13 cellular contexts compared by ENCODE assay signal in genomic region chr14:59150990-59151389, GRCh38. TPM values are rescaled to one million over a fixed set of nuclear protein-coding genes. Genes with fewer than 3 reads are reported as not detected.
DNase-seq lines count a peak whose midpoint lies in the region; ATAC-seq and TF ChIP-seq lines count a peak whose summit lies in the region.
"Had no signal": no experiment of that assay in that cellular context is flagged by ENCODE, and none has a peak within 500 bp of the region (broad histone marks: within the 10 kb centered on the region; RNA-seq: fewer than 3 reads in every experiment).

No MANE protein-coding gene starts in this region.

- no peak overlapping the region for H3K27ac ChIP-seq in endodermal cell (ENCODE audit: low read depth, low read length)

- H3K9me3 Mint-ChIP-seq in endodermal cell: no peaks in the 10 kb centered on the region
- H3K9me3 Mint-ChIP-seq: CD4-positive, alpha-beta T cell had no signal

- peaks cover 3% of the 10 kb centered on the region for H3K4me1 ChIP-seq in endodermal cell (ENCODE audit: control insufficient read depth, insufficient read depth, low read length)

- H3K4me3 Mint-ChIP-seq in endodermal cell: no peak overlapping the region
- H3K4me3 Mint-ChIP-seq: activated naive CD8-positive, alpha-beta T cell; CD4-positive, alpha-beta T cell had no signal

- 95 to 100% methylated on average over 2 of the region's 2 CpGs for WGBS in endodermal cell (ENCODE audit: insufficient coverage in 1 of 2, insufficient read length in 1 of 2), 2 experiments

- peaks cover 8% of the 10 kb centered on the region for H3K4me1 Mint-ChIP-seq in endodermal cell

- no peaks in the 10 kb centered on the region for H3K9me3 ChIP-seq in endodermal cell (ENCODE audit: control insufficient read depth, low read length)

- no peak overlapping the region for H3K9ac ChIP-seq in endodermal cell (ENCODE audit: extremely low read depth, low read length, poor library complexity, severe bottlenecking)

- no peak overlapping the region for H3K27ac Mint-ChIP-seq in endodermal cell
- H3K27ac Mint-ChIP-seq: activated naive CD8-positive, alpha-beta T cell; CD4-positive, alpha-beta T cell had no signal

- DNase-seq in germinal center (ENCODE audit: low spot score): peak; percentile 33
- no peak for DNase-seq in NCI-H1694 treated with DMSO at 0.1 percent for 48 hours (lab: John Stamatoyannopoulos, UW)
- no peak for DNase-seq in stimulated activated CD4-positive, alpha-beta T cell treated with anti-CD3 and anti-CD28 coated beads, Interleukin-4, amount 100 ng/mL, for 1 hour
- DNase-seq in endodermal cell: no peak
- DNase-seq: CD4-positive, alpha-beta T cell; effector memory CD4-positive, alpha-beta T cell; IMR-90; occipital lobe had no signal

- H3K27me3 ChIP-seq in endodermal cell (ENCODE audit: control insufficient read depth, insufficient read depth, low read length, poor library complexity, severe bottlenecking): no peaks in the 10 kb centered on the region

- H3K4me3 ChIP-seq in endodermal cell (ENCODE audit: low read length): no peak overlapping the region

- H3K27me3 Mint-ChIP-seq in endodermal cell (ENCODE audit: insufficient read depth): no peaks in the 10 kb centered on the region
- H3K27me3 Mint-ChIP-seq: activated naive CD8-positive, alpha-beta T cell; CD4-positive, alpha-beta T cell had no signal

- ATAC-seq in GM18498 (IDR thresholded peaks at IDR 0.05; ENCODE audit: unreplicated experiment) (peak; percentile 82), GM21423 (IDR thresholded peaks at IDR 0.05; ENCODE audit: unreplicated experiment) (peak; percentile 75), HG03175 (IDR thresholded peaks at IDR 0.05; ENCODE audit: unreplicated experiment) (peak; percentile 90), GM18873 (IDR thresholded peaks at IDR 0.05; ENCODE audit: low FRiP score, unreplicated experiment) (no peak)

- H3K36me3 ChIP-seq in endodermal cell (ENCODE audit: control insufficient read depth, insufficient read depth, low read length): no peaks in the 10 kb centered on the region

- no peak for TF ChIP-seq CTCF in endodermal cell (conservative IDR thresholded peaks at IDR 0.05)

- H3K36me3 Mint-ChIP-seq in endodermal cell (ENCODE audit: low read depth): no peaks in the 10 kb centered on the region
- H3K36me3 Mint-ChIP-seq: activated naive CD8-positive, alpha-beta T cell had no signal

RNA-seq across cellular contexts. Expression of gene DAAM1, which starts 37.5 kb away (rescaled TPM):
- 10 to 100 TPM; 94.0 to 99.4 TPM for total RNA-seq in endodermal cell
- polyA plus RNA-seq in endodermal cell (2013, experiment 1 of 2): 59.1 TPM
- 56.3 TPM for polyA plus RNA-seq in endodermal cell (2013, experiment 2 of 2)
